Comparison of ENCODE assay signal across 8 cellular contexts in the genomic region with DNA sequence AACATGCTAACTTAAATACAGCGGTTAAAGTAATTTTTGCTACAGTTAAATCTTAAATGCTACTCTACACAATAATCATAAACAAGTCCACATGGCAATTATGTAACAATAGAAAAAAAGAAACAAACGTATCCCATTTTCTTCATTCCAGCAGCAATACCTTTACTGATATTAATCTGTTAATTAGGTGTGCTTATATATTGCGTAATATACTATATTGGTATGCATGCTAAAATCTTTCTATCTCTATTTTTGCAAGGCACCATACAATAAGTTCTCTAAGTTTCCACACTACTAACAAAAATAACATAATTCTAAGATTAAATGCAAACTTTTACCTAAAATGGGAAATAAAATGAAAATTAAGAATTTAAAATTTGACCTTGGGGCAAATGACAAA.
"Had no signal": no experiment of that assay in that cellular context is flagged by ENCODE, and none has a peak within 500 bp of the region (broad histone marks: within the 10 kb centered on the region; RNA-seq: fewer than 3 reads in every experiment).

No MANE protein-coding gene starts in this region.

- H3K4me3 ChIP-seq: GM12878 had no signal

- DNase-seq: GDM1, GF-D8 had no signal

- ATAC-seq: GM12878 had no signal

- FAIRE-seq: G401.6, GM12878, GM12891, GM12892, GM18507, GM19239 had no signal
